In genomic region chr6:63395388-63395787, GRCh38 we compare ENCODE assay signal across 17 cellular contexts.
"Had no signal": no experiment of that assay in that cellular context is flagged by ENCODE, and none has a peak within 500 bp of the region (broad histone marks: within the 10 kb centered on the region; RNA-seq: fewer than 3 reads in every experiment).

No MANE protein-coding gene starts in this region.

- H3K4me3 ChIP-seq: esophagus squamous epithelium, gastroesophageal sphincter, pancreas, prostate gland, stomach, thoracic aorta had no signal

- H3K27ac ChIP-seq: esophagus squamous epithelium, gastroesophageal sphincter, pancreas, prostate gland, stomach, thoracic aorta had no signal

- DNase-seq: effector memory CD8-positive, alpha-beta T cell; esophagus squamous epithelium; foreskin fibroblast; glutamatergic neuron; kidney glomerular epithelial cell; mammary epithelial cell; occipital lobe; retina; stimulated activated CD4-positive, alpha-beta T cell treated with anti-CD3 and anti-CD28 coated beads, Interleukin-2, amount 100 ng/mL, for 24 hours; stimulated activated naive CD4-positive, alpha-beta T cell; stomach; substantia nigra; trophoblast cell had no signal

- H3K27me3 ChIP-seq: esophagus squamous epithelium, gastroesophageal sphincter, pancreas, stomach had no signal

- H3K36me3 ChIP-seq: esophagus squamous epithelium, gastroesophageal sphincter, pancreas, prostate gland, stomach, thoracic aorta had no signal
